In genomic region chr2:46562451-46562841, GRCh38 we compare ENCODE assay signal across 21 cellular contexts. TPM values are rescaled to one million over a fixed set of nuclear protein-coding genes. Genes with fewer than 3 reads are reported as not detected.
A peak's percentile ranks its signal among the peaks of the same experiment; 100 is the strongest.
DNase-seq lines count a peak whose midpoint lies in the region; ATAC-seq, FAIRE-seq and TF ChIP-seq lines count a peak whose summit lies in the region.
"Had no signal": no experiment of that assay in that cellular context is flagged by ENCODE, and none has a peak within 500 bp of the region (broad histone marks: within the 10 kb centered on the region; RNA-seq: fewer than 3 reads in every experiment).

No MANE protein-coding gene starts in this region.

- CTCF ChIA-PET in activated B cell treated with CpG ODN at 0.5 μM for 24 hours (lab: Charles Lee), result interaction anchor here (1.6 kb wide), 1 partner anchor 8 kb away, joined by 7 read pairs; no protein-coding TSS in a partner anchor

- no peak for TF ChIP-seq CTCF in activated B cell treated with CpG ODN at 0.5 μM for 24 hours (IDR thresholded peaks at IDR 0.05)

- no peaks in the 10 kb centered on the region for H3K27me3 Mint-ChIP-seq in activated B cell treated with CpG ODN at 0.5 μM for 24 hours
- no peaks in the 10 kb centered on the region for H3K27me3 Mint-ChIP-seq in natural killer cell treated with Interleukin-12 subunit alpha and Interleukin-12 subunit beta and Interleukin-15 and Interleukin-18, amount 100 ng/mL, for 72 hours

- intact Hi-C loops in activated B cell treated with CpG ODN at 0.5 μM for 24 hours (cut with micrococcal nuclease), result no loop called here

- no peak overlapping the region for H3K27ac ChIP-seq in BLaER1
- H3K27ac ChIP-seq: HL-60, PC-9, SJSA1 had no signal

- H3K36me3 Mint-ChIP-seq in activated B cell treated with CpG ODN at 0.5 μM for 24 hours (ENCODE audit: low read depth), result peaks cover 75% of the 10 kb centered on the region
- peaks cover 18% of the 10 kb centered on the region for H3K36me3 Mint-ChIP-seq in natural killer cell treated with Interleukin-12 subunit alpha and Interleukin-12 subunit beta and Interleukin-15 and Interleukin-18, amount 100 ng/mL, for 72 hours

- FAIRE-seq in GM19239 (lab: Jason Lieb, UNC), result peak; percentile 68
- FAIRE-seq: islet of Langerhans, K562 had no signal

- H3K4me3 Mint-ChIP-seq in activated B cell treated with CpG ODN at 0.5 μM for 24 hours, result peak overlapping the region; percentile 47
- H3K4me3 Mint-ChIP-seq in natural killer cell treated with Interleukin-12 subunit alpha and Interleukin-12 subunit beta and Interleukin-15 and Interleukin-18, amount 100 ng/mL, for 72 hours, result no peak overlapping the region
- H3K4me3 Mint-ChIP-seq: activated T-helper 1 cell treated with anti-CD3 and anti-CD28 coated beads, Interleukin-12 subunit alpha, Interleukin-12 subunit beta, Interleukin-2, Interleukin-4 antibody, amounts not matched to agents 30 ng/mL and 10 ng/mL and 1 ng/mL, durations not matched to agents 14 hours and 24 hours and 36 hours; endodermal cell; nephron progenitor cell had no signal

- peaks cover 61% of the 10 kb centered on the region for H3K4me1 ChIP-seq in BLaER1

- peak overlapping the region; percentile 25; the same call in 1 of the 2 replicates for H3K4me2 ChIP-seq in BLaER1
- H3K4me2 ChIP-seq: PC-9 had no signal

- no peak for ATAC-seq in activated B cell treated with CpG ODN at 0.5 μM for 24 hours (ENCODE audit: low read depth)
- no peak for ATAC-seq in natural killer cell treated with Interleukin-12 subunit alpha and Interleukin-12 subunit beta and Interleukin-15 and Interleukin-18, amount 100 ng/mL, for 72 hours
- ATAC-seq in HG03045 (IDR thresholded peaks at IDR 0.05; ENCODE audit: unreplicated experiment), result no peak
- ATAC-seq: K562 had no signal

- peaks cover 27% of the 10 kb centered on the region for H3K36me3 ChIP-seq in BLaER1
- H3K36me3 ChIP-seq: adrenal gland had no signal

- no peaks in the 10 kb centered on the region for H3K27me3 ChIP-seq in BLaER1
- H3K27me3 ChIP-seq: adrenal gland, SJSA1 had no signal

- H3K4me3 ChIP-seq in BLaER1, result no peak overlapping the region
- H3K4me3 ChIP-seq: adrenal gland, K562, PC-9, SJSA1 had no signal

- POLR2A ChIA-PET in activated B cell treated with CpG ODN at 0.5 μM for 24 hours (lab: Charles Lee), result interaction anchor here (1.1 to 1.2 kb wide), 2 partner anchors 10 to 17 kb away, joined by 3 to 5 read pairs; no protein-coding TSS in a partner anchor

- H3K27ac Mint-ChIP-seq in activated B cell treated with CpG ODN at 0.5 μM for 24 hours, result peak overlapping the region; percentile 84
- H3K27ac Mint-ChIP-seq in natural killer cell treated with Interleukin-12 subunit alpha and Interleukin-12 subunit beta and Interleukin-15 and Interleukin-18, amount 100 ng/mL, for 72 hours, result peak overlapping the region; percentile 2 to 55
- H3K27ac Mint-ChIP-seq: activated T-helper 1 cell treated with anti-CD3 and anti-CD28 coated beads, Interleukin-12 subunit alpha, Interleukin-12 subunit beta, Interleukin-2, Interleukin-4 antibody, amounts not matched to agents 30 ng/mL and 10 ng/mL and 1 ng/mL, durations not matched to agents 14 hours and 24 hours and 36 hours; endodermal cell had no signal

- H4K20me1 ChIP-seq in BLaER1, result peaks cover 23% of the 10 kb centered on the region; the same call in 1 of the 2 replicates

- no peak overlapping the region for H3K9ac ChIP-seq in BLaER1

- peaks cover 6% of the 10 kb centered on the region for H3K9me3 Mint-ChIP-seq in activated B cell treated with CpG ODN at 0.5 μM for 24 hours
- H3K9me3 Mint-ChIP-seq in natural killer cell treated with Interleukin-12 subunit alpha and Interleukin-12 subunit beta and Interleukin-15 and Interleukin-18, amount 100 ng/mL, for 72 hours, result peaks cover 8% of the 10 kb centered on the region

- H3K9me3 ChIP-seq in BLaER1, result peaks cover 17% of the 10 kb centered on the region
- H3K9me3 ChIP-seq: adrenal gland had no signal

- DNase-seq in GM19239 (ENCODE audit: insufficient read length, low spot score), result no peak
- no peak for DNase-seq in activated B cell treated with CpG ODN at 0.5 μM for 24 hours
- no peak for DNase-seq in natural killer cell treated with Interleukin-12 subunit alpha and Interleukin-12 subunit beta and Interleukin-15 and Interleukin-18, amount 100 ng/mL, for 72 hours (ENCODE audit: low spot score)
- DNase-seq in activated T-cell treated with anti-CD3 and anti-CD28 coated beads for 4 hours, result no peak
- DNase-seq in A172 (ENCODE audit: low spot score), result no peak
- no peak for DNase-seq in NCI-H2171 treated with DMSO at 0.1 percent for 48 hours (lab: John Stamatoyannopoulos, UW)
- DNase-seq: activated CD4-positive, CD25-positive, alpha-beta regulatory T cell; adrenal gland; endodermal cell; mammary epithelial cell; NCI-H1092; nephron progenitor cell; PC-9; trophoblast cell had no signal

- peaks cover 98% of the 10 kb centered on the region for H3K4me1 Mint-ChIP-seq in activated B cell treated with CpG ODN at 0.5 μM for 24 hours
- peaks cover 69% of the 10 kb centered on the region in 2 donors for H3K4me1 Mint-ChIP-seq in natural killer cell treated with Interleukin-12 subunit alpha and Interleukin-12 subunit beta and Interleukin-15 and Interleukin-18, amount 100 ng/mL, for 72 hours (ENCODE audit: low read depth in 2 of 2)

RNA-seq across cellular contexts. Expression of gene ATP6V1E2, which starts 20.1 kb away (rescaled TPM):
- total RNA-seq in activated B cell treated with CpG ODN at 0.5 μM for 24 hours, result 7.3 and 8.1 TPM in 2 replicates
- total RNA-seq in natural killer cell treated with Interleukin-12 subunit alpha and Interleukin-12 subunit beta and Interleukin-15 and Interleukin-18, amount 100 ng/mL, for 72 hours, result 1 to 10 TPM; 3.7 to 7.2 TPM
- total RNA-seq in A172 (2014; rRNA removed; shearing (Covaris generic)), result 12.6 and 13.8 TPM in 2 replicates

RNA-seq across cellular contexts. Expression of gene RHOQ, which starts 20.2 kb away (rescaled TPM):
- 64.3 and 75.0 TPM in 2 replicates for total RNA-seq in activated B cell treated with CpG ODN at 0.5 μM for 24 hours
- 10 to 100 TPM; 36.8 to 49.1 TPM for total RNA-seq in natural killer cell treated with Interleukin-12 subunit alpha and Interleukin-12 subunit beta and Interleukin-15 and Interleukin-18, amount 100 ng/mL, for 72 hours
- 64.7 and 70.9 TPM in 2 replicates for total RNA-seq in A172 (2014; rRNA removed; shearing (Covaris generic))

RNA-seq across cellular contexts. Expression of gene PIGF, which starts 54.4 kb away (rescaled TPM):
- total RNA-seq in activated B cell treated with CpG ODN at 0.5 μM for 24 hours, result 19.4 and 19.7 TPM in 2 replicates
- 10 to 100 TPM; 17.4 to 25.8 TPM for total RNA-seq in natural killer cell treated with Interleukin-12 subunit alpha and Interleukin-12 subunit beta and Interleukin-15 and Interleukin-18, amount 100 ng/mL, for 72 hours
- total RNA-seq in A172 (2014; rRNA removed; shearing (Covaris generic)), result 18.6 and 26.5 TPM in 2 replicates

RNA-seq across cellular contexts. Expression of gene CRIPT, which starts 54.6 kb away (rescaled TPM):
- total RNA-seq in activated B cell treated with CpG ODN at 0.5 μM for 24 hours, result 11.6 and 14.2 TPM in 2 replicates
- total RNA-seq in natural killer cell treated with Interleukin-12 subunit alpha and Interleukin-12 subunit beta and Interleukin-15 and Interleukin-18, amount 100 ng/mL, for 72 hours, result 10 to 100 TPM in 1 of 2 donors, 1 to 10 TPM in 1; 5.8 to 11.6 TPM
- total RNA-seq in A172 (2014; rRNA removed; shearing (Covaris generic)), result 36.3 and 43.2 TPM in 2 replicates
